8 cellular contexts compared by ENCODE assay signal in the genomic region with DNA sequence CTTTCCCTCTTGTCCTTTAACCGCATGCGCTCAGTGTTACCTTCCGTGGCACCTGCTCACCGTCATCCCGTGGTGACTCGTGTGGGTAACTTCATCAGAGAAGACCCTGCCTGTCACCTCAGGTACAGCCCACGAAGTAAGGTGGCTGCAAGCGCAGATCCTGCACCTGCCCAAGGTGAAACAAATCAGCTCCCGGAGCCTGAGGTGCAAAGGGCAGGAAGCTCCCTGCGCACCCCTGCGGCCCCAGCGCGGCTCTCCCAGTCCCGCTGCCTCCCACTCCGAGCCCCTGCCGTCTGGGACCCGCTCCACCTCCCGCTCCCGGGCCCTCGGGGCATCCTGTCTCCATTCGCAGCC.
DNase-seq lines count a peak whose midpoint lies in the region; ATAC-seq, FAIRE-seq and TF ChIP-seq lines count a peak whose summit lies in the region.

No MANE protein-coding gene starts in this region.

- peaks cover 9% of the 10 kb centered on the region for H3K27me3 ChIP-seq in keratinocyte (ENCODE audit: control insufficient read depth, extremely low read depth, insufficient read depth, low read length)
- H3K27me3 ChIP-seq in suprapubic skin, result peaks cover 6% of the 10 kb centered on the region

- H3K9ac ChIP-seq in keratinocyte (ENCODE audit: control insufficient read depth, extremely low read depth, insufficient read depth, low read length), result peak overlapping the region; percentile 65

- FAIRE-seq in keratinocyte (lab: Jason Lieb, UNC), result no peak

- H3K4me1 ChIP-seq in keratinocyte (ENCODE audit: control insufficient read depth, extremely low read depth, insufficient read depth, low read length), result peaks cover 15% of the 10 kb centered on the region
- H3K4me1 ChIP-seq in suprapubic skin, result peaks cover 21% of the 10 kb centered on the region

- peak overlapping the region; percentile 82 for H2AFZ ChIP-seq in keratinocyte (ENCODE audit: control insufficient read depth, low read length)

- H3K27ac ChIP-seq in keratinocyte (ENCODE audit: control insufficient read depth, insufficient read depth, low read length), result no peak overlapping the region
- H3K27ac ChIP-seq in suprapubic skin, result no peak overlapping the region

- no peaks in the 10 kb centered on the region for H3K9me1 ChIP-seq in keratinocyte (ENCODE audit: control insufficient read depth, extremely low read depth, insufficient read depth, low read length)

- dilution Hi-C loops in keratinocyte (cut with MboI; ENCODE audit: extremely low pct_ligation_motif_present, low sequenced_read_pairs), result no loop called here

- no peaks in the 10 kb centered on the region for H3K9me3 Mint-ChIP-seq in activated CD4-positive, alpha-beta T cell treated with anti-CD3 and anti-CD28 coated beads, Interleukin-2, amount 10 ng/mL, durations not matched to agents 24 days and 14 days
- no peaks in the 10 kb centered on the region for H3K9me3 Mint-ChIP-seq in activated T-helper 17 cell treated with anti-CD3 and anti-CD28 coated beads, Interleukin-2, amount 50 U/mL, for 72 hours

- H3K4me2 ChIP-seq in keratinocyte (ENCODE audit: control insufficient read depth, extremely low read depth, insufficient read depth, low read depth, low read length), result peak overlapping the region; percentile 98

- WGBS in suprapubic skin, result 42% methylated on average over 14 of the region's 21 CpGs

- intact Hi-C loops in activated CD4-positive, alpha-beta T cell treated with anti-CD3 and anti-CD28 coated beads, Interleukin-2, amount 10 ng/mL, durations not matched to agents 24 days and 14 days (cut with micrococcal nuclease), result loop anchor here (2.0 to 10.0 kb wide), 2 partner anchors 257 to 379 kb away; no protein-coding TSS in a partner anchor

- H3K9me3 ChIP-seq in keratinocyte (ENCODE audit: control insufficient read depth, low read depth, low read length), result no peaks in the 10 kb centered on the region
- H3K9me3 ChIP-seq in suprapubic skin, result no peaks in the 10 kb centered on the region

- H3K4me1 Mint-ChIP-seq in activated CD4-positive, alpha-beta T cell treated with anti-CD3 and anti-CD28 coated beads, Interleukin-2, amount 10 ng/mL, durations not matched to agents 24 days and 14 days, result peaks cover 8% of the 10 kb centered on the region
- H3K4me1 Mint-ChIP-seq in activated T-helper 17 cell treated with anti-CD3 and anti-CD28 coated beads, Interleukin-2, amount 50 U/mL, for 72 hours, result no peaks in the 10 kb centered on the region

- no peak for TF ChIP-seq POLR2A in suprapubic skin (IDR thresholded peaks at IDR 0.05)

- H3K79me2 ChIP-seq in keratinocyte (ENCODE audit: control insufficient read depth, insufficient read depth, low read length), result no peaks in the 10 kb centered on the region

- DNase-seq in activated CD4-positive, alpha-beta T cell treated with anti-CD3 and anti-CD28 coated beads, Interleukin-2, amount 10 ng/mL, durations not matched to agents 24 days and 14 days, result no peak
- DNase-seq in activated CD4-positive, alpha-beta T cell treated with anti-CD3 and anti-CD28 coated beads, Interleukin-2, amount 50 U/mL, for 4 hours, result no peak
- no peak for DNase-seq in keratinocyte (ENCODE audit: low read depth, low spot score)
- DNase-seq in suprapubic skin (ENCODE audit: low spot score in 2 of 2), result no peak
- DNase-seq in stimulated activated CD8-positive, alpha-beta memory T cell treated with anti-CD3 and anti-CD28 coated beads, Interleukin-4, amount 100 ng/mL, for 48 hours, result no peak
- no peak for DNase-seq in dermis blood vessel endothelial cell

- no peaks in the 10 kb centered on the region for H4K20me1 ChIP-seq in keratinocyte (ENCODE audit: control insufficient read depth, extremely low read depth, insufficient read depth, low read length)

- no peak for TF ChIP-seq CTCF in keratinocyte (optimal IDR thresholded peaks at IDR 0.05 in 1 of 3, IDR thresholded peaks at IDR 0.05 in 1 of 3, conservative IDR thresholded peaks at IDR 0.05 in 1 of 3; ENCODE audit: extremely low read depth in 1 of 3, insufficient read depth in 2 of 3, low read length in 3 of 3)
- TF ChIP-seq CTCF in suprapubic skin (IDR thresholded peaks at IDR 0.05), result no peak

- no peak for ATAC-seq in activated T-helper 17 cell treated with anti-CD3 and anti-CD28 coated beads, Interleukin-2, amount 50 U/mL, for 72 hours (replicated peaks)
- ATAC-seq in HG02840 (IDR thresholded peaks at IDR 0.05; ENCODE audit: low FRiP score, unreplicated experiment), result no peak

- no peak overlapping the region for H3K27ac Mint-ChIP-seq in activated CD4-positive, alpha-beta T cell treated with anti-CD3 and anti-CD28 coated beads, Interleukin-2, amount 10 ng/mL, durations not matched to agents 24 days and 14 days
- H3K27ac Mint-ChIP-seq in activated T-helper 17 cell treated with anti-CD3 and anti-CD28 coated beads, Interleukin-2, amount 50 U/mL, for 72 hours, result no peak overlapping the region

- peak overlapping the region; percentile 64 for H3K4me3 Mint-ChIP-seq in activated CD4-positive, alpha-beta T cell treated with anti-CD3 and anti-CD28 coated beads, Interleukin-2, amount 10 ng/mL, durations not matched to agents 24 days and 14 days
- H3K4me3 Mint-ChIP-seq in activated T-helper 17 cell treated with anti-CD3 and anti-CD28 coated beads, Interleukin-2, amount 50 U/mL, for 72 hours, result peak overlapping the region; percentile 46

- no peak for TF ChIP-seq EP300 in suprapubic skin (IDR thresholded peaks at IDR 0.05)

- H3K4me3 ChIP-seq in keratinocyte (ENCODE audit: control insufficient read depth in 2 of 3, extremely low read depth in 1 of 3, insufficient read depth in 2 of 3, low read depth in 1 of 3, low read length in 3 of 3) (peak overlapping the region in 2 of 3 experiments; percentile 69 to 81), suprapubic skin (peak overlapping the region; percentile 67)

- H3K36me3 ChIP-seq in keratinocyte (ENCODE audit: control insufficient read depth in 2 of 2, extremely low read depth in 1 of 2, insufficient read depth in 2 of 2, low read length in 2 of 2) (no peaks in the 10 kb centered on the region), suprapubic skin (no peaks in the 10 kb centered on the region)

- H3K27me3 Mint-ChIP-seq in activated CD4-positive, alpha-beta T cell treated with anti-CD3 and anti-CD28 coated beads, Interleukin-2, amount 10 ng/mL, durations not matched to agents 24 days and 14 days, result peaks cover 48% of the 10 kb centered on the region
- peaks cover 35% of the 10 kb centered on the region for H3K27me3 Mint-ChIP-seq in activated T-helper 17 cell treated with anti-CD3 and anti-CD28 coated beads, Interleukin-2, amount 50 U/mL, for 72 hours

- H3K36me3 Mint-ChIP-seq in activated CD4-positive, alpha-beta T cell treated with anti-CD3 and anti-CD28 coated beads, Interleukin-2, amount 10 ng/mL, durations not matched to agents 24 days and 14 days (ENCODE audit: low read depth), result no peaks in the 10 kb centered on the region
- no peaks in the 10 kb centered on the region for H3K36me3 Mint-ChIP-seq in activated T-helper 17 cell treated with anti-CD3 and anti-CD28 coated beads, Interleukin-2, amount 50 U/mL, for 72 hours (ENCODE audit: low read depth)
